Comparison of ENCODE assay signal across 34 cellular contexts in genomic region chr1:33706634-33707255, GRCh38.
"Had no signal": no experiment of that assay in that cellular context is flagged by ENCODE, and none has a peak within 500 bp of the region (broad histone marks: within the 10 kb centered on the region; RNA-seq: fewer than 3 reads in every experiment).

No MANE protein-coding gene starts in this region.

- H3K4me1 ChIP-seq: adrenal gland, body of pancreas, breast epithelium had no signal

- H3K36me3 Mint-ChIP-seq: activated naive CD4-positive, alpha-beta T cell treated with anti-CD3 and anti-CD28 coated beads, Interleukin-2, amount 50 U/mL, for 72 hours; activated naive CD8-positive, alpha-beta T cell treated with anti-CD3 and anti-CD28 coated beads for 36 hours; T-cell had no signal

- H3K4me3 ChIP-seq: adrenal gland, body of pancreas, breast epithelium, cardiac muscle cell had no signal

- H3K9me3 Mint-ChIP-seq: activated B cell treated with CpG ODN at 0.5 μM for 24 hours; activated CD4-positive, alpha-beta T cell treated with anti-CD3 and anti-CD28 coated beads, Interleukin-2, amount 10 ng/mL, durations not matched to agents 7 days and 5 days; activated CD8-positive, alpha-beta T cell treated with anti-CD3 and anti-CD28 coated beads for 36 hours; activated naive CD4-positive, alpha-beta T cell treated with anti-CD3 and anti-CD28 coated beads for 36 hours; activated naive CD4-positive, alpha-beta T cell treated with anti-CD3 and anti-CD28 coated beads, Interleukin-2, amount 50 U/mL, for 72 hours; activated naive CD8-positive, alpha-beta T cell treated with anti-CD3 and anti-CD28 coated beads for 36 hours; activated T-cell treated with anti-CD3 and anti-CD28 coated beads, Interleukin-2, amount 50 U/mL, for 4 hours; activated T-cell treated with anti-CD3 and anti-CD28 coated beads, Interleukin-2, amount 50 U/mL, for 72 hours; activated T-helper 1 cell treated with anti-CD3 and anti-CD28 coated beads, Interleukin-12 subunit alpha, Interleukin-12 subunit beta, Interleukin-2, Interleukin-4 antibody, amounts not matched to agents 30 ng/mL and 10 ng/mL and 1 ng/mL, durations not matched to agents 14 hours and 24 hours and 36 hours; activated T-helper 17 cell treated with anti-CD3 and anti-CD28 coated beads, Interleukin-2, amount 50 U/mL, for 72 hours; central memory CD8-positive, alpha-beta T cell had no signal

- H3K27me3 ChIP-seq: adrenal gland, body of pancreas, brain microvascular endothelial cell, breast epithelium, cardiac muscle cell had no signal

- DNase-seq: activated B cell treated with CpG ODN at 0.5 μM for 24 hours; activated CD4-positive, alpha-beta T cell treated with anti-CD3 and anti-CD28 coated beads for 1 hour; activated CD4-positive, alpha-beta T cell treated with anti-CD3 and anti-CD28 coated beads for 36 hours; activated CD4-positive, alpha-beta T cell treated with anti-CD3 and anti-CD28 coated beads for 48 hours; activated CD4-positive, alpha-beta T cell treated with anti-CD3 and anti-CD28 coated beads, Interleukin-2, amount 10 ng/mL, durations not matched to agents 7 days and 5 days; activated CD4-positive, alpha-beta T cell treated with anti-CD3 and anti-CD28 coated beads, Interleukin-2, amount 50 U/mL, for 48 hours; activated CD8-positive, alpha-beta memory T cell treated with anti-CD3 and anti-CD28 coated beads, Interleukin-2, amount 50 U/mL, for 4 hours; activated CD8-positive, alpha-beta T cell treated with anti-CD3 and anti-CD28 coated beads for 36 hours; activated effector memory CD4-positive, alpha-beta T cell treated with anti-CD3 and anti-CD28 coated beads, Interleukin-2, amount 50 U/mL, for 16 hours; activated gamma-delta T cell treated with Interleukin-2 at 50 U/mL for 16 hours; activated naive CD4-positive, alpha-beta T cell; activated naive CD4-positive, alpha-beta T cell treated with anti-CD3 and anti-CD28 coated beads for 36 hours; activated naive CD4-positive, alpha-beta T cell treated with anti-CD3 and anti-CD28 coated beads, Interleukin-2, amount 50 U/mL, for 16 hours; activated naive CD8-positive, alpha-beta T cell treated with anti-CD3 and anti-CD28 coated beads for 36 hours; activated T-cell treated with anti-CD3 and anti-CD28 coated beads for 4 hours; activated T-cell treated with anti-CD3 and anti-CD28 coated beads, Interleukin-2, amount 50 U/mL, for 1 hour; activated T-cell treated with anti-CD3 and anti-CD28 coated beads, Interleukin-2, amount 50 U/mL, for 4 hours; activated T-cell treated with anti-CD3 and anti-CD28 coated beads, Interleukin-2, amount 50 U/mL, for 72 hours; adrenal gland; amniotic stem cell; aorta; body of pancreas; brain microvascular endothelial cell; caudate nucleus; T-cell; T-helper 17 cell had no signal

- H3K4me1 Mint-ChIP-seq: activated B cell treated with CpG ODN at 0.5 μM for 24 hours; activated CD4-positive, alpha-beta T cell treated with anti-CD3 and anti-CD28 coated beads for 36 hours; activated CD4-positive, alpha-beta T cell treated with anti-CD3 and anti-CD28 coated beads, Interleukin-2, amount 10 ng/mL, durations not matched to agents 7 days and 5 days; activated naive CD8-positive, alpha-beta T cell treated with anti-CD3 and anti-CD28 coated beads for 36 hours; activated T-helper 17 cell treated with anti-CD3 and anti-CD28 coated beads, Interleukin-2, amount 50 U/mL, for 72 hours; central memory CD8-positive, alpha-beta T cell; T-cell; T-helper 17 cell had no signal

- H3K27ac ChIP-seq: adrenal gland, body of pancreas, brain microvascular endothelial cell, breast epithelium, cardiac muscle cell, VCaP had no signal

- H3K9me3 ChIP-seq: adrenal gland, body of pancreas, breast epithelium had no signal

- H3K27ac Mint-ChIP-seq: activated B cell treated with CpG ODN at 0.5 μM for 24 hours; activated CD4-positive, alpha-beta T cell treated with anti-CD3 and anti-CD28 coated beads for 36 hours; activated CD4-positive, alpha-beta T cell treated with anti-CD3 and anti-CD28 coated beads, Interleukin-2, amount 10 ng/mL, durations not matched to agents 7 days and 5 days; activated CD8-positive, alpha-beta T cell treated with anti-CD3 and anti-CD28 coated beads for 36 hours; activated naive CD4-positive, alpha-beta T cell treated with anti-CD3 and anti-CD28 coated beads for 36 hours; activated naive CD4-positive, alpha-beta T cell treated with anti-CD3 and anti-CD28 coated beads, Interleukin-2, amount 50 U/mL, for 72 hours; activated naive CD8-positive, alpha-beta T cell treated with anti-CD3 and anti-CD28 coated beads for 36 hours; activated T-cell treated with anti-CD3 and anti-CD28 coated beads, Interleukin-2, amount 50 U/mL, for 72 hours; activated T-helper 17 cell treated with anti-CD3 and anti-CD28 coated beads, Interleukin-2, amount 50 U/mL, for 72 hours; T-cell; T-helper 17 cell had no signal

- H3K4me3 Mint-ChIP-seq: activated B cell treated with CpG ODN at 0.5 μM for 24 hours; activated CD4-positive, alpha-beta T cell treated with anti-CD3 and anti-CD28 coated beads for 36 hours; activated CD4-positive, alpha-beta T cell treated with anti-CD3 and anti-CD28 coated beads, Interleukin-2, amount 10 ng/mL, durations not matched to agents 7 days and 5 days; activated CD8-positive, alpha-beta T cell treated with anti-CD3 and anti-CD28 coated beads for 36 hours; activated naive CD4-positive, alpha-beta T cell treated with anti-CD3 and anti-CD28 coated beads for 36 hours; activated naive CD8-positive, alpha-beta T cell treated with anti-CD3 and anti-CD28 coated beads for 36 hours; activated T-cell treated with anti-CD3 and anti-CD28 coated beads, Interleukin-2, amount 50 U/mL, for 4 hours; activated T-cell treated with anti-CD3 and anti-CD28 coated beads, Interleukin-2, amount 50 U/mL, for 72 hours; activated T-helper 1 cell treated with anti-CD3 and anti-CD28 coated beads, Interleukin-12 subunit alpha, Interleukin-12 subunit beta, Interleukin-2, Interleukin-4 antibody, amounts not matched to agents 30 ng/mL and 10 ng/mL and 1 ng/mL, durations not matched to agents 14 hours and 24 hours and 36 hours; activated T-helper 17 cell treated with anti-CD3 and anti-CD28 coated beads, Interleukin-2, amount 50 U/mL, for 72 hours; central memory CD8-positive, alpha-beta T cell; T-cell; T-helper 17 cell had no signal

- ATAC-seq: activated CD4-positive, alpha-beta T cell treated with anti-CD3 and anti-CD28 coated beads for 36 hours; activated CD4-positive, CD25-positive, alpha-beta regulatory T cell treated with anti-CD3 and anti-CD28 coated beads, Interleukin-2, amount 50 U/mL, for 24 hours; activated CD8-positive, alpha-beta T cell treated with anti-CD3 and anti-CD28 coated beads for 36 hours; activated naive CD4-positive, alpha-beta T cell treated with anti-CD3 and anti-CD28 coated beads, Interleukin-2, amount 50 U/mL, for 72 hours; activated T-cell treated with anti-CD3 and anti-CD28 coated beads, Interleukin-2, amount 50 U/mL, for 4 hours; activated T-cell treated with anti-CD3 and anti-CD28 coated beads, Interleukin-2, amount 50 U/mL, for 72 hours; activated T-helper 17 cell treated with anti-CD3 and anti-CD28 coated beads, Interleukin-2, amount 50 U/mL, for 72 hours; body of pancreas; T-cell; T-helper 17 cell had no signal

- H3K36me3 ChIP-seq: adrenal gland, brain microvascular endothelial cell, breast epithelium, cardiac muscle cell had no signal
